In genomic region chrX:68929332-68930150, GRCh38 we compare ENCODE assay signal across 15 cellular contexts.
DNase-seq lines count a peak whose midpoint lies in the region; ATAC-seq and TF ChIP-seq lines count a peak whose summit lies in the region.
"Had no signal": no experiment of that assay in that cellular context is flagged by ENCODE, and none has a peak within 500 bp of the region (broad histone marks: within the 10 kb centered on the region; RNA-seq: fewer than 3 reads in every experiment).

No MANE protein-coding gene starts in this region.

- no peak overlapping the region for H2AK5ac ChIP-seq in mesendoderm (ENCODE audit: low read length)

- intact Hi-C loops in activated CD8-positive, alpha-beta T cell treated with anti-CD3 and anti-CD28 coated beads for 36 hours (cut with micrococcal nuclease), result no loop called here

- H2AFZ ChIP-seq in ACC112 (ENCODE audit: low read length, unreplicated experiment), result no peak overlapping the region

- no CpG with 5 or more reads among the region's 9 CpGs for WGBS in mesendoderm (ENCODE audit: extremely low coverage, insufficient coverage, low lambda C conversion rate)

- no peak overlapping the region for H4K5ac ChIP-seq in mesendoderm (ENCODE audit: low read length)

- H3K56ac ChIP-seq in mesendoderm (ENCODE audit: low read length), result no peak overlapping the region

- H3K27ac ChIP-seq in ACC112 (ENCODE audit: low read depth, low read length) (peak overlapping the region; percentile 29; the same call in 1 of the 2 replicates), epithelial cell of prostate (peak overlapping the region; percentile 46), mesendoderm (ENCODE audit: low read depth, low read length) (no peak overlapping the region), WERI-Rb-1 (no peak overlapping the region)
- H3K27ac ChIP-seq: HL-60, skin epidermis had no signal

- no peaks in the 10 kb centered on the region for H3K4me1 Mint-ChIP-seq in activated CD8-positive, alpha-beta T cell treated with anti-CD3 and anti-CD28 coated beads for 36 hours (ENCODE audit: low read depth)
- H3K4me1 Mint-ChIP-seq: immature natural killer cell had no signal

- no peaks in the 10 kb centered on the region for H3K79me1 ChIP-seq in mesendoderm (ENCODE audit: low read length)

- ATAC-seq in HG03159 (IDR thresholded peaks at IDR 0.05; ENCODE audit: unreplicated experiment), result no peak
- ATAC-seq in GM19328 (IDR thresholded peaks at IDR 0.05; ENCODE audit: unreplicated experiment), result no peak
- ATAC-seq in activated CD8-positive, alpha-beta T cell treated with anti-CD3 and anti-CD28 coated beads for 36 hours, result no peak

- H3K9ac ChIP-seq in mesendoderm (ENCODE audit: low read length), result no peak overlapping the region

- DNase-seq in LoVo (ENCODE audit: low spot score) (peak; percentile 31), epithelial cell of prostate (ENCODE audit: low read depth, low spot score) (peak; percentile 20), mesendoderm (peak; percentile 16), WERI-Rb-1 (no peak)
- DNase-seq in activated CD8-positive, alpha-beta T cell treated with anti-CD3 and anti-CD28 coated beads for 36 hours, result no peak
- DNase-seq: activated CD8-positive, alpha-beta memory T cell treated with anti-CD3 and anti-CD28 coated beads for 24 hours; cerebellar nuclear complex; immature natural killer cell; stimulated activated naive CD4-positive, alpha-beta T cell had no signal

- H3K4me3 ChIP-seq in ACC112 (ENCODE audit: low read depth, low read length) (no peak overlapping the region), mesendoderm (ENCODE audit: low read length) (no peak overlapping the region), WERI-Rb-1 (ENCODE audit: low read depth, low read length) (no peak overlapping the region)
- H3K4me3 ChIP-seq: HAP-1, skin epidermis had no signal

- no peak overlapping the region for H3K4ac ChIP-seq in mesendoderm (ENCODE audit: low read depth, low read length)

- POLR2A ChIA-PET in activated CD8-positive, alpha-beta T cell treated with anti-CD3 and anti-CD28 coated beads for 36 hours (lab: Charles Lee), result no interaction called here

- no peaks in the 10 kb centered on the region for H3K9me3 Mint-ChIP-seq in activated CD8-positive, alpha-beta T cell treated with anti-CD3 and anti-CD28 coated beads for 36 hours

- no peak for TF ChIP-seq CTCF in WERI-Rb-1 (IDR thresholded peaks at IDR 0.05; ENCODE audit: low read depth, low read length)
- TF ChIP-seq CTCF in activated CD8-positive, alpha-beta T cell treated with anti-CD3 and anti-CD28 coated beads for 36 hours (IDR thresholded peaks at IDR 0.05), result no peak

- no peak overlapping the region for H3K4me3 Mint-ChIP-seq in activated CD8-positive, alpha-beta T cell treated with anti-CD3 and anti-CD28 coated beads for 36 hours
- H3K4me3 Mint-ChIP-seq: immature natural killer cell had no signal

- no peak overlapping the region for H3K27ac Mint-ChIP-seq in activated CD8-positive, alpha-beta T cell treated with anti-CD3 and anti-CD28 coated beads for 36 hours
- H3K27ac Mint-ChIP-seq: immature natural killer cell had no signal

- no peaks in the 10 kb centered on the region for H3K9me3 ChIP-seq in WERI-Rb-1 (ENCODE audit: severe bottlenecking)
- H3K9me3 ChIP-seq: HAP-1 had no signal

- H3K36me3 ChIP-seq in ACC112 (ENCODE audit: insufficient read depth, low read length), result no peaks in the 10 kb centered on the region
- no peaks in the 10 kb centered on the region for H3K36me3 ChIP-seq in mesendoderm (ENCODE audit: control insufficient read depth, insufficient read depth, low read length)
- H3K36me3 ChIP-seq in WERI-Rb-1, result no peaks in the 10 kb centered on the region
- H3K36me3 ChIP-seq: HAP-1 had no signal

- no peak overlapping the region for H2BK120ac ChIP-seq in mesendoderm (ENCODE audit: low read depth, low read length)

- no peak overlapping the region for H2BK15ac ChIP-seq in mesendoderm (replicated peaks; ENCODE audit: low read depth)

- no peak overlapping the region for H3K18ac ChIP-seq in mesendoderm (ENCODE audit: low read length)

- H4K8ac ChIP-seq in mesendoderm (ENCODE audit: low read depth, low read length), result no peak overlapping the region

- no peaks in the 10 kb centered on the region for H3K79me2 ChIP-seq in ACC112 (ENCODE audit: control insufficient read depth, insufficient read depth, low read length, unreplicated experiment)
- no peaks in the 10 kb centered on the region for H3K79me2 ChIP-seq in mesendoderm (ENCODE audit: control insufficient read depth, insufficient read depth, low read length)

- no peak overlapping the region for H3K23ac ChIP-seq in mesendoderm (ENCODE audit: low read length)

- H3K4me2 ChIP-seq in mesendoderm (ENCODE audit: low read length), result no peak overlapping the region

- H3K4me1 ChIP-seq in ACC112 (ENCODE audit: control insufficient read depth, insufficient read depth, low read length, unreplicated experiment), result peaks cover 42% of the 10 kb centered on the region
- H3K4me1 ChIP-seq in mesendoderm (ENCODE audit: control insufficient read depth, low read depth, low read length), result no peaks in the 10 kb centered on the region
- H3K4me1 ChIP-seq: HAP-1 had no signal

- no peaks in the 10 kb centered on the region for H3K27me3 ChIP-seq in ACC112 (ENCODE audit: insufficient read depth, low read length)
- H3K27me3 ChIP-seq in mesendoderm (ENCODE audit: insufficient read depth, low read length, poor library complexity), result no peaks in the 10 kb centered on the region
- H3K27me3 ChIP-seq in WERI-Rb-1 (ENCODE audit: insufficient read depth, low read depth, severe bottlenecking), result no peaks in the 10 kb centered on the region

- H2BK5ac ChIP-seq in mesendoderm (ENCODE audit: low read length), result no peak overlapping the region

- H3K27me3 Mint-ChIP-seq in activated CD8-positive, alpha-beta T cell treated with anti-CD3 and anti-CD28 coated beads for 36 hours, result no peaks in the 10 kb centered on the region

- H3K36me3 Mint-ChIP-seq in activated CD8-positive, alpha-beta T cell treated with anti-CD3 and anti-CD28 coated beads for 36 hours (ENCODE audit: low read depth), result no peaks in the 10 kb centered on the region
- H3K36me3 Mint-ChIP-seq: immature natural killer cell had no signal

- CTCF ChIA-PET in activated CD8-positive, alpha-beta T cell treated with anti-CD3 and anti-CD28 coated beads for 36 hours (lab: Charles Lee), result no interaction called here

Comparison
In these comparisons a context has a peak if more than half of its experiments do, and no peak if none do; other contexts are left out.
1. H3K27ac ChIP-seq: peak in ACC112 (single experiment) and epithelial cell of prostate (single experiment); none in mesendoderm (single experiment) and WERI-Rb-1 (single experiment).
2. DNase-seq: peak in LoVo (single experiment), epithelial cell of prostate (single experiment) and mesendoderm (single experiment); none in WERI-Rb-1 (single experiment) and activated CD8-positive, alpha-beta T cell treated with anti-CD3 and anti-CD28 coated beads for 36 hours (single experiment).